11 cellular contexts compared by ENCODE assay signal in genomic region chr19:49491030-49491803, GRCh38. TPM values are rescaled to one million over a fixed set of nuclear protein-coding genes. Genes with fewer than 3 reads are reported as not detected.
DNase-seq lines count a peak whose midpoint lies in the region; ATAC-seq and TF ChIP-seq lines count a peak whose summit lies in the region.
"Had no signal": no experiment of that assay in that cellular context is flagged by ENCODE, and none has a peak within 500 bp of the region (broad histone marks: within the 10 kb centered on the region; RNA-seq: fewer than 3 reads in every experiment).

No MANE protein-coding gene starts in this region.

- peaks cover 37% of the 10 kb centered on the region for H3K4me1 Mint-ChIP-seq in activated naive CD8-positive, alpha-beta T cell (ENCODE audit: low read depth)
- peaks cover 31% of the 10 kb centered on the region for H3K4me1 Mint-ChIP-seq in neural progenitor cell

- H3K4me1 ChIP-seq in neural progenitor cell, result peaks cover 9% of the 10 kb centered on the region

- H4K20me1 ChIP-seq in neural progenitor cell (ENCODE audit: low read depth), result peaks cover 42% of the 10 kb centered on the region

- no peak overlapping the region for H3K4me2 ChIP-seq in neural progenitor cell

- peak overlapping the region; percentile 100 for H3K27ac Mint-ChIP-seq in activated naive CD8-positive, alpha-beta T cell
- no peak overlapping the region for H3K27ac Mint-ChIP-seq in neural progenitor cell

- no peaks in the 10 kb centered on the region for H3K9me3 ChIP-seq in neural progenitor cell (ENCODE audit: low read depth)
- H3K9me3 ChIP-seq: tibial nerve had no signal

- H3K9me3 Mint-ChIP-seq in activated naive CD8-positive, alpha-beta T cell (ENCODE audit: low read depth), result no peaks in the 10 kb centered on the region
- no peaks in the 10 kb centered on the region for H3K9me3 Mint-ChIP-seq in neural progenitor cell

- peaks cover 86% of the 10 kb centered on the region for H3F3A ChIP-seq in neural progenitor cell (ENCODE audit: low read depth)

- no peaks in the 10 kb centered on the region for H3K27me3 Mint-ChIP-seq in activated naive CD8-positive, alpha-beta T cell
- H3K27me3 Mint-ChIP-seq in neural progenitor cell (ENCODE audit: insufficient read depth, low read depth), result peaks cover 7% of the 10 kb centered on the region

- H3K27ac ChIP-seq in neural progenitor cell, result peak overlapping the region; percentile 87

- H3K79me2 ChIP-seq in neural progenitor cell (ENCODE audit: low read depth), result peaks cover 37% of the 10 kb centered on the region

- peak overlapping the region; percentile 99 for H3K4me3 Mint-ChIP-seq in activated naive CD8-positive, alpha-beta T cell
- peak overlapping the region; percentile 98 for H3K4me3 Mint-ChIP-seq in neural progenitor cell

- H3K36me3 Mint-ChIP-seq in activated naive CD8-positive, alpha-beta T cell, result peaks cover 26% of the 10 kb centered on the region
- H3K36me3 Mint-ChIP-seq in neural progenitor cell, result peaks cover 33% of the 10 kb centered on the region

- intact Hi-C loops in head of caudate nucleus (cut with DNase I), result no loop called here

- no peak overlapping the region for H3K4me3 ChIP-seq in neural progenitor cell
- H3K4me3 ChIP-seq: tibial nerve had no signal

- ATAC-seq in GM18909 (IDR thresholded peaks at IDR 0.05; ENCODE audit: poor library complexity, unreplicated experiment), result no peak

- H3K9ac ChIP-seq in neural progenitor cell, result no peak overlapping the region

- DNase-seq in DMS53 (lab: John Stamatoyannopoulos, UW) (peak; percentile 19), DMS53 treated with DMSO at 0.1 percent for 48 hours (lab: John Stamatoyannopoulos, UW; ENCODE audit: unreplicated experiment) (no peak), HT-29 (ENCODE audit: low spot score) (peak; percentile 0), neural progenitor cell (ENCODE audit: low spot score) (peak; percentile 1), occipital lobe (lab: John Stamatoyannopoulos, UW) (no peak), head of caudate nucleus (no peak)
- DNase-seq: NCI-H1048 had no signal

- H2AFZ ChIP-seq in neural progenitor cell (replicated peaks), result no peak overlapping the region

- no peak for TF ChIP-seq CTCF in neural progenitor cell (IDR thresholded peaks at IDR 0.05)

- H3K27me3 ChIP-seq in neural progenitor cell, result no peaks in the 10 kb centered on the region
- H3K27me3 ChIP-seq: tibial nerve had no signal

- H3K36me3 ChIP-seq in neural progenitor cell, result peaks cover 4% of the 10 kb centered on the region

RNA-seq across cellular contexts. Expression of gene RPL13A, which starts 3.8 kb away (rescaled TPM):
- total RNA-seq in HT-29 (2014; rRNA removed; shearing (Covaris generic)), result 7,406 and 7,983 TPM in 2 replicates
- 2,053 and 3,348 TPM in 2 replicates for total RNA-seq in neural progenitor cell (ENCODE audit: low replicate concordance)
- 2,203 TPM for total RNA-seq in occipital lobe

RNA-seq across cellular contexts. Expression of gene RPS11, which starts 5.0 kb away (rescaled TPM):
- total RNA-seq in HT-29 (2014; rRNA removed; shearing (Covaris generic)), result 5,724 and 5,984 TPM in 2 replicates
- total RNA-seq in neural progenitor cell (ENCODE audit: low replicate concordance) (5,448 and 6,772 TPM in 2 replicates), occipital lobe (3,859 TPM)

RNA-seq across cellular contexts. Expression of gene FLT3LG, which starts 17.2 kb away (rescaled TPM):
- 1.6 and 2.1 TPM in 2 replicates for total RNA-seq in HT-29 (2014; rRNA removed; shearing (Covaris generic))
- total RNA-seq in neural progenitor cell (ENCODE audit: low replicate concordance), result 0.24 and 0.96 TPM in 2 replicates
- not detected for total RNA-seq in occipital lobe
- total RNA-seq: bronchial epithelial cell had no signal

RNA-seq across cellular contexts. Expression of gene FCGRT, which starts 21.2 kb away (rescaled TPM):
- total RNA-seq in HT-29 (2014; rRNA removed; shearing (Covaris generic)), result 150 and 176 TPM in 2 replicates
- total RNA-seq in neural progenitor cell (ENCODE audit: low replicate concordance) (10.0 and 30.8 TPM in 2 replicates), occipital lobe (12.9 TPM)

RNA-seq across cellular contexts. Expression of gene RCN3, which starts 36.6 kb away (rescaled TPM):
- 17.6 and 25.6 TPM in 2 replicates for total RNA-seq in HT-29 (2014; rRNA removed; shearing (Covaris generic))
- 4.2 and 4.5 TPM in 2 replicates for total RNA-seq in neural progenitor cell (ENCODE audit: low replicate concordance)
- total RNA-seq in occipital lobe, result 2.3 TPM

Comparison
In these comparisons a context has a peak if more than half of its experiments do, and no peak if none do; other contexts are left out.
1. DNase-seq: peak in DMS53 (single experiment), HT-29 (single experiment) and neural progenitor cell (single experiment); none in DMS53 treated with DMSO at 0.1 percent for 48 hours (single experiment), occipital lobe (single experiment) and head of caudate nucleus (0 of 42).